Comparison of ENCODE assay signal across 29 cellular contexts in the genomic region with DNA sequence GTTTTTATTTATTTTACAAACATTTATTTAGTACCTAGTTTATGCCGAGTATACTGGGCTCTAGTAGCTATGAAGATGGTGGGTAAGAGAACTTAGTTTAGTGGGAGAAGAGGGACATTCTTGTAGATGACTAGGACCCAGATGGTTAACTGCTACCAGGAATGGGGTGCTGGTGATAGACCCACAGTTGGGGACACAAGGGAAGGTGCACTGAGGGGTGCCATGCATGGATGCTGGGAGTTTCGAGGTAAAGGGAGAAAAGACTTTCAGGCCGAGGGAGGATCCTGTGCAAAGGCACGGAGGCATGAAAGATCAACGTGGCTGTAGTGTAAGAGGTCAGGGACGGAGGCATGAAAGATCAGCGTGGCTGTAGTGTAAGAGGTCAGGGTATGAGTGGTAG.
"Had no signal": no experiment of that assay in that cellular context is flagged by ENCODE, and none has a peak within 500 bp of the region (broad histone marks: within the 10 kb centered on the region; RNA-seq: fewer than 3 reads in every experiment).

No MANE protein-coding gene starts in this region.

- H3K4me3 Mint-ChIP-seq: activated CD4-positive, alpha-beta memory T cell treated with anti-CD3 and anti-CD28 coated beads for 36 hours; activated CD4-positive, alpha-beta T cell treated with anti-CD3 and anti-CD28 coated beads for 36 hours; activated CD4-positive, alpha-beta T cell treated with anti-CD3 and anti-CD28 coated beads, Interleukin-2, amount 10 ng/mL, durations not matched to agents 24 days and 14 days; activated CD8-positive, alpha-beta T cell treated with anti-CD3 and anti-CD28 coated beads, Interleukin-2, amount 10 ng/mL, durations not matched to agents 7 days and 5 days; activated naive CD8-positive, alpha-beta T cell treated with anti-CD3 and anti-CD28 coated beads for 36 hours; activated naive CD8-positive, alpha-beta T cell treated with anti-CD3 and anti-CD28 coated beads, Interleukin-2, amount 50 U/mL, for 24 hours; activated T-cell treated with anti-CD3 and anti-CD28 coated beads, Interleukin-2, amount 50 U/mL, for 24 hours; activated T-cell treated with anti-CD3 and anti-CD28 coated beads, Interleukin-2, amount 50 U/mL, for 72 hours had no signal

- H3K27me3 Mint-ChIP-seq: activated naive CD8-positive, alpha-beta T cell treated with anti-CD3 and anti-CD28 coated beads, Interleukin-2, amount 50 U/mL, for 24 hours had no signal

- H3K27ac ChIP-seq: adrenal gland, cardiac muscle cell, colonic mucosa, epithelial cell of prostate, esophagus squamous epithelium, gastroesophageal sphincter had no signal

- H3K27ac Mint-ChIP-seq: activated CD4-positive, alpha-beta memory T cell treated with anti-CD3 and anti-CD28 coated beads for 36 hours; activated CD4-positive, alpha-beta T cell treated with anti-CD3 and anti-CD28 coated beads for 36 hours; activated CD4-positive, alpha-beta T cell treated with anti-CD3 and anti-CD28 coated beads, Interleukin-2, amount 10 ng/mL, durations not matched to agents 24 days and 14 days; activated CD8-positive, alpha-beta T cell treated with anti-CD3 and anti-CD28 coated beads, Interleukin-2, amount 10 ng/mL, durations not matched to agents 7 days and 5 days; activated naive CD8-positive, alpha-beta T cell treated with anti-CD3 and anti-CD28 coated beads for 36 hours; activated naive CD8-positive, alpha-beta T cell treated with anti-CD3 and anti-CD28 coated beads, Interleukin-2, amount 50 U/mL, for 24 hours; activated T-cell treated with anti-CD3 and anti-CD28 coated beads, Interleukin-2, amount 50 U/mL, for 24 hours; activated T-cell treated with anti-CD3 and anti-CD28 coated beads, Interleukin-2, amount 50 U/mL, for 72 hours had no signal

- H3K27me3 ChIP-seq: adrenal gland, body of pancreas, cardiac muscle cell, colonic mucosa, gastroesophageal sphincter had no signal

- DNase-seq: activated CD4-positive, alpha-beta memory T cell treated with anti-CD3 and anti-CD28 coated beads for 36 hours; activated CD4-positive, alpha-beta T cell treated with anti-CD3 and anti-CD28 coated beads for 36 hours; activated CD4-positive, alpha-beta T cell treated with anti-CD3 and anti-CD28 coated beads, Interleukin-2, amount 10 ng/mL, durations not matched to agents 24 days and 14 days; activated CD4-positive, CD25-positive, alpha-beta regulatory T cell; activated CD4-positive, CD25-positive, alpha-beta regulatory T cell treated with anti-CD3 and anti-CD28 coated beads, Interleukin-2, amount 50 U/mL, for 72 hours; activated CD8-positive, alpha-beta memory T cell treated with anti-CD3 and anti-CD28 coated beads, Interleukin-2, amount 50 U/mL, for 48 hours; activated CD8-positive, alpha-beta T cell treated with anti-CD3 and anti-CD28 coated beads, Interleukin-2, amount 10 ng/mL, durations not matched to agents 7 days and 5 days; activated gamma-delta T cell; activated naive CD4-positive, alpha-beta T cell treated with anti-CD3 and anti-CD28 coated beads, Interleukin-2, amount 50 U/mL, for 16 hours; activated naive CD4-positive, alpha-beta T cell treated with Interleukin-2 at 50 U/mL for 16 hours; activated naive CD8-positive, alpha-beta T cell treated with anti-CD3 and anti-CD28 coated beads for 36 hours; activated naive CD8-positive, alpha-beta T cell treated with anti-CD3 and anti-CD28 coated beads, Interleukin-2, amount 50 U/mL, for 24 hours; activated T-cell treated with anti-CD3 and anti-CD28 coated beads for 4 hours; activated T-cell treated with anti-CD3 and anti-CD28 coated beads, Interleukin-2, amount 50 U/mL, for 24 hours; activated T-cell treated with anti-CD3 and anti-CD28 coated beads, Interleukin-2, amount 50 U/mL, for 72 hours; adrenal gland; amygdala; aorta; body of pancreas; central memory CD4-positive, alpha-beta T cell; cerebellar nuclear complex; colonic mucosa; effector CD8-positive, alpha-beta T cell; esophagus squamous epithelium; foreskin melanocyte; T-helper 2 cell had no signal

- H3K4me1 ChIP-seq: adrenal gland, colonic mucosa, esophagus squamous epithelium, gastroesophageal sphincter had no signal

- H3K4me1 Mint-ChIP-seq: activated CD4-positive, alpha-beta T cell treated with anti-CD3 and anti-CD28 coated beads for 36 hours; activated CD4-positive, alpha-beta T cell treated with anti-CD3 and anti-CD28 coated beads, Interleukin-2, amount 10 ng/mL, durations not matched to agents 24 days and 14 days; activated naive CD8-positive, alpha-beta T cell treated with anti-CD3 and anti-CD28 coated beads for 36 hours; activated naive CD8-positive, alpha-beta T cell treated with anti-CD3 and anti-CD28 coated beads, Interleukin-2, amount 50 U/mL, for 24 hours had no signal

- H3K9me3 Mint-ChIP-seq: activated CD4-positive, alpha-beta memory T cell treated with anti-CD3 and anti-CD28 coated beads for 36 hours; activated CD4-positive, alpha-beta T cell treated with anti-CD3 and anti-CD28 coated beads, Interleukin-2, amount 10 ng/mL, durations not matched to agents 24 days and 14 days; activated naive CD8-positive, alpha-beta T cell treated with anti-CD3 and anti-CD28 coated beads for 36 hours; activated naive CD8-positive, alpha-beta T cell treated with anti-CD3 and anti-CD28 coated beads, Interleukin-2, amount 50 U/mL, for 24 hours; activated T-cell treated with anti-CD3 and anti-CD28 coated beads, Interleukin-2, amount 50 U/mL, for 24 hours; activated T-cell treated with anti-CD3 and anti-CD28 coated beads, Interleukin-2, amount 50 U/mL, for 72 hours had no signal

- H3K4me3 ChIP-seq: adrenal gland, body of pancreas, cardiac muscle cell, colonic mucosa, esophagus squamous epithelium, gastroesophageal sphincter had no signal

- ATAC-seq: activated CD4-positive, alpha-beta T cell treated with anti-CD3 and anti-CD28 coated beads for 36 hours; activated CD8-positive, alpha-beta T cell treated with anti-CD3 and anti-CD28 coated beads, Interleukin-2, amount 10 ng/mL, durations not matched to agents 7 days and 5 days; activated naive CD8-positive, alpha-beta T cell treated with anti-CD3 and anti-CD28 coated beads, Interleukin-2, amount 50 U/mL, for 24 hours; activated T-cell treated with anti-CD3 and anti-CD28 coated beads, Interleukin-2, amount 50 U/mL, for 72 hours; body of pancreas; gastroesophageal sphincter had no signal

- H3K36me3 Mint-ChIP-seq: activated CD4-positive, alpha-beta memory T cell treated with anti-CD3 and anti-CD28 coated beads for 36 hours; activated naive CD8-positive, alpha-beta T cell treated with anti-CD3 and anti-CD28 coated beads for 36 hours had no signal

- H3K36me3 ChIP-seq: adrenal gland, cardiac muscle cell, colonic mucosa, esophagus squamous epithelium, gastroesophageal sphincter had no signal

- H3K9me3 ChIP-seq: adrenal gland, body of pancreas, colonic mucosa, esophagus squamous epithelium, gastroesophageal sphincter had no signal
